ENCODE assay signal across 8 cellular contexts in the genomic region with DNA sequence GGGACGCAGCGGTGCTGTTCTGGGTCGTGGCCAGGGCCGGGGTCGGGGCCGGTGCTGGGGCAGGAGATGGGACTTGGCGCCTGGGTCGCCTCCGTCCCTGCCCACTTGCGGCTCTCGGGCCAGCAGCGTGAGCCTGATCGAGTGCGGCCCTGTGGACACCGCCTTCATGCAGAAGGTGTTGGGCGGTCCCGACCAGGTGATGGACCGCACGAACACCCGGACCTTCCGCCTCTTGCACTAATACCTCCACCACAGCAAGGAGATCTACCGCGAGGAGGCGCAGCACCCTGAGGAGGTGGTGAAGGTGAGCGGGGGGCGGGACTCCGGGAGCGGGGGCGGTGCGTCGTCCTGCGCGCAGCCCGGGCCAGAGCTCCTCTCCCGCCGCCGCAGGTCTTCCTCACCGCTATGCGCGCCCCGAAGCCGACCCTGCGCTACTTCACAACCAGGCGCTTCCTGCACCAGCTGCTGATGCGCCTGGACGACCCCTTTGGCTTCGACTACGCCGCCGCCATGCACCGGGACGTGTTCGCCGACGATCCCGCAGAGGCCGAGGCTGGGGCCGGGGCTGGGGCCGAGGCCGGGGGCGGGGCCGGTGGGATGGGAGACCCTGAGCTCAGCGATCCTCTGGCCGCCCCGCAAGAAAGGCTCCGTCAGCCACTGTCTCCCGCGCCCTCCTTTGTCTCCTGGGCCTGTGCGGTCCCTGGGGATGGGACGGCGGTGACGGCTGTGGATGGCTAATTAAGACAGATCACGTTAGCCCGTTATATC. TPM values are rescaled to one million over a fixed set of nuclear protein-coding genes. Genes with fewer than 3 reads are reported as not detected.
DNase-seq lines count a peak whose midpoint lies in the region; ATAC-seq, FAIRE-seq and TF ChIP-seq lines count a peak whose summit lies in the region.

No MANE protein-coding gene starts in this region.

- ATAC-seq in T-helper 17 cell (peak; percentile 95), right lobe of liver (peak; percentile 75 to 85 (median 79)), GM21576 (IDR thresholded peaks at IDR 0.05; ENCODE audit: unreplicated experiment) (no peak)

- H3K4me3 ChIP-seq in brain microvascular endothelial cell (ENCODE audit: low read depth, low read length) (peak overlapping the region; percentile 45), right lobe of liver (peak overlapping the region; percentile 36 to 48 (median 44)), GM23248 (no peak overlapping the region)

- H3K4me1 ChIP-seq in right lobe of liver (peaks cover 0 to 26% (median 12%) of the 10 kb centered on the region in 4 donors), GM23248 (ENCODE audit: insufficient read depth) (no peaks in the 10 kb centered on the region)

- H3K9me2 ChIP-seq in GM23248 (ENCODE audit: insufficient read depth) = no peaks in the 10 kb centered on the region

- peaks cover 9% of the 10 kb centered on the region; the same call in 1 of the 2 replicates for H3K79me2 ChIP-seq in GM23248 (ENCODE audit: insufficient read depth)

- H3K4me3 Mint-ChIP-seq in T-helper 17 cell = peak overlapping the region; percentile 55

- TF ChIP-seq POLR2A in GM12892 (IDR thresholded peaks at IDR 0.05; ENCODE audit: low read depth, low read length) (no peak; the same call in 1 of the 2 replicates), right lobe of liver (IDR thresholded peaks at IDR 0.05) (no peak)

- peak; percentile 99 for FAIRE-seq in GM12892 (lab: Jason Lieb, UNC)

- TF ChIP-seq CTCF in brain microvascular endothelial cell (IDR thresholded peaks at IDR 0.05; ENCODE audit: low read depth, low read length, missing control alignments) = peak; percentile 57
- peak; percentile 36 to 53 (median 50) for TF ChIP-seq CTCF in right lobe of liver (IDR thresholded peaks at IDR 0.05)

- no peaks in the 10 kb centered on the region for H3K27me3 Mint-ChIP-seq in T-helper 17 cell

- no peaks in the 10 kb centered on the region for H3K9me3 ChIP-seq in T-helper 17 cell (ENCODE audit: control insufficient read depth, low read length, poor library complexity, severe bottlenecking)
- H3K9me3 ChIP-seq in right lobe of liver = no peaks in the 10 kb centered on the region
- H3K9me3 ChIP-seq in GM23248 (ENCODE audit: low read depth) = no peaks in the 10 kb centered on the region

- intact Hi-C loops in right lobe of liver (cut with DNase I) = no loop called here

- H3K27me3 ChIP-seq in brain microvascular endothelial cell (replicated peaks) = no peaks in the 10 kb centered on the region
- no peaks in the 10 kb centered on the region for H3K27me3 ChIP-seq in right lobe of liver
- no peaks in the 10 kb centered on the region for H3K27me3 ChIP-seq in GM23248 (replicated peaks; ENCODE audit: insufficient read depth)

- WGBS in right lobe of liver (ENCODE audit: insufficient coverage, low coverage, low lambda C conversion rate, missing lambda C conversion rate) = no CpG with 5 or more reads among the region's 74 CpGs
- 42 to 46% methylated on average over 47 to 74 of the region's 74 CpGs for WGBS in GM23248 (ENCODE audit: low coverage in 1 of 2, low lambda C conversion rate in 2 of 2, missing lambda C conversion rate in 2 of 2), 2 experiments

- peaks cover 2% of the 10 kb centered on the region for H3K36me3 Mint-ChIP-seq in T-helper 17 cell (ENCODE audit: low read depth)

- H4K20me1 ChIP-seq in GM23248 (ENCODE audit: insufficient read depth) = no peaks in the 10 kb centered on the region

- H3K4me1 Mint-ChIP-seq in T-helper 17 cell = peaks cover 14% of the 10 kb centered on the region

- H2AFZ ChIP-seq in GM23248 = no peak overlapping the region

- no peak overlapping the region for H3K9ac ChIP-seq in GM23248

- H3K36me3 ChIP-seq in brain microvascular endothelial cell (replicated peaks) (no peaks in the 10 kb centered on the region), right lobe of liver (peaks cover 0 to 4% (median under 1%) of the 10 kb centered on the region in 4 donors), GM23248 (ENCODE audit: low read depth) (no peaks in the 10 kb centered on the region)

- no peak overlapping the region for H3K4me2 ChIP-seq in GM23248 (ENCODE audit: unreplicated experiment)

- H3F3A ChIP-seq in GM23248 (ENCODE audit: insufficient read depth) = 0 out of 2 replicates have a peak, but pooled peaks cover 7% of the 10 kb centered on the region

- no peak overlapping the region for H3K27ac Mint-ChIP-seq in T-helper 17 cell

- no peak overlapping the region for H3K27ac ChIP-seq in brain microvascular endothelial cell
- H3K27ac ChIP-seq in right lobe of liver = no peak overlapping the region
- no peak overlapping the region for H3K27ac ChIP-seq in GM23248

- in situ Hi-C loops in brain microvascular endothelial cell (cut with HindIII; ENCODE audit: low pct_ligation_motif_present, low sequenced_read_pairs) (no loop called here), GM23248 (cut with MboI) (no loop called here)

- DNase-seq in GM12892 (ENCODE audit: insufficient read length) (peak; percentile 97), HK-2 (ENCODE audit: unreplicated experiment) (peak; percentile 81), T-helper 17 cell (peak; percentile 65 to 71 (median 66)), brain microvascular endothelial cell (no peak), right lobe of liver (peak; percentile 80 to 87 (median 85)), GM23248 (no peak)
- peak; percentile 72 for DNase-seq in stimulated activated CD8-positive, alpha-beta memory T cell treated with anti-CD3 and anti-CD28 coated beads, Interleukin-4, amount 100 ng/mL, for 24 hours (ENCODE audit: low read depth)

RNA-seq across cellular contexts. Expression of a gene that starts 4.5 kb away (rescaled TPM):
- 0.78 TPM for polyA plus RNA-seq in GM12892 (2012; ENCODE audit: missing spikeins)
- total RNA-seq in T-helper 17 cell (1 to 10 TPM in 1 of 2 donors, under 1 TPM in 1; 0.90 to 1.2 TPM), right lobe of liver (1 to 10 TPM in 1 of 6 experiments, under 1 TPM in 5; 0.31 to 1.1 (median 0.87) TPM)
- total RNA-seq in GM23248 (2014; rRNA removed; shearing (Covaris generic)) = 0.76 and 2.3 TPM in 2 replicates
- polyA plus RNA-seq in GM23248 (2016; fragmentation: Nextera tagmentation; extraction: Ambion mirVana) = 2.6 and 3.0 TPM in 2 replicates

RNA-seq across cellular contexts. Expression of a gene that starts 12.2 kb away (rescaled TPM):
- 6.6 TPM for polyA plus RNA-seq in GM12892 (2012; ENCODE audit: missing spikeins)
- total RNA-seq in T-helper 17 cell = 10 to 100 TPM; 12.5 to 13.2 TPM
- 10 to 100 TPM; 36.4 to 81.6 (median 43.7) TPM for total RNA-seq in right lobe of liver
- total RNA-seq in GM23248 (2014; rRNA removed; shearing (Covaris generic)) = 68.1 and 83.1 TPM in 2 replicates
- 36.8 and 39.4 TPM in 2 replicates for polyA plus RNA-seq in GM23248 (2016; fragmentation: Nextera tagmentation; extraction: Ambion mirVana)

RNA-seq across cellular contexts. Expression of a gene that starts 13.7 kb away (rescaled TPM):
- 40.8 TPM for polyA plus RNA-seq in GM12892 (2012; ENCODE audit: missing spikeins)
- total RNA-seq in T-helper 17 cell (10 to 100 TPM; 39.1 to 49.4 TPM), right lobe of liver (10 to 100 TPM; 48.1 to 70.5 (median 60.9) TPM)
- total RNA-seq in GM23248 (2014; rRNA removed; shearing (Covaris generic)) = 19.2 and 22.7 TPM in 2 replicates
- 50.1 and 56.9 TPM in 2 replicates for polyA plus RNA-seq in GM23248 (2016; fragmentation: Nextera tagmentation; extraction: Ambion mirVana)

RNA-seq across cellular contexts. Expression of a gene that starts 18.6 kb away (rescaled TPM):
- 35.1 TPM for polyA plus RNA-seq in GM12892 (2012; ENCODE audit: missing spikeins)
- total RNA-seq in T-helper 17 cell (10 to 100 TPM; 33.1 to 36.1 TPM), right lobe of liver (10 to 100 TPM; 34.5 to 46.2 (median 35.2) TPM)
- total RNA-seq in GM23248 (2014; rRNA removed; shearing (Covaris generic)) = 29.3 and 30.8 TPM in 2 replicates
- polyA plus RNA-seq in GM23248 (2016; fragmentation: Nextera tagmentation; extraction: Ambion mirVana) = 37.0 and 39.3 TPM in 2 replicates

RNA-seq across cellular contexts. Expression of a gene that starts 29.3 kb away (rescaled TPM):
- 12.3 TPM for polyA plus RNA-seq in GM12892 (2012; ENCODE audit: missing spikeins)
- total RNA-seq in T-helper 17 cell (1 to 10 TPM; 2.4 to 2.6 TPM), right lobe of liver (1 to 10 TPM in 2 of 6 experiments, under 1 TPM in 4; 0.26 to 2.4 (median 0.76) TPM)
- total RNA-seq in GM23248 (2014; rRNA removed; shearing (Covaris generic)) = 8.2 and 8.9 TPM in 2 replicates
- 11.1 and 12.0 TPM in 2 replicates for polyA plus RNA-seq in GM23248 (2016; fragmentation: Nextera tagmentation; extraction: Ambion mirVana)

Comparison
In these comparisons a context has a peak if more than half of its experiments do, and no peak if none do; other contexts are left out.
1. DNase-seq: peak in GM12892 (single experiment), HK-2 (single experiment), T-helper 17 cell (3 of 3), right lobe of liver (3 of 3) and stimulated activated CD8-positive, alpha-beta memory T cell treated with anti-CD3 and anti-CD28 coated beads, Interleukin-4, amount 100 ng/mL, for 24 hours (single experiment); none in brain microvascular endothelial cell (single experiment) and GM23248 (single experiment).